15 cellular contexts compared by ENCODE assay signal in the genomic region with DNA sequence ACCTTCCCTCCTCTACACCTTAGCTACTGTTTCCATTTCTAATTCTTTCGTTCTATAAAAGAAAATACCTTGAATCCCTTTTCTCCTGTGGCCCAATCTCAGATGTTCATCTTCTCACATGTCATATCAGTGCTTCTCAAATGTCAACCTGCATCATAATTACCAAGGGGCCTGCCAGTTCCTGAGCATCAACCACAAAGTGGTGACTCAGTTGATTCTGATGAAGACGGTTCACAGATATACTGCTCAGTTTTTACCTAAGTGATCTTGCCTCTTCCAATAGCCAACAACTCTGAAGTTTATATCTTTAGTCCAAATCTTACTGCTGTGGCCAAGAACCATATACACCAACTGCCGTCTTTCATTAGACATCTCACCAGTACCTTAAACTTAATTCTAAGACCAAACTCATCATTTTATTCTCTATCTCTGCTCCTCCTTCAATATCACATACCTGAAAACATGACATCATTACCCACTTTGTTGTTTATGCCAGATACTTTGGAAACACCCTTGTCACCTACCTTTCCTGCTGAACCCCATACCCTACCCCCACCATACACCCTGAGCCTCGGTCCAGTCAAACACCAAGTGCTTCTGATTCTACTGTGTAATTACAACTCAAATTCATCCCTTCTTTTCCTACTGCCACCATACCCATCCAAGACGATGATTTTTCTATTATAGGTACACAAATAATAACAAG.
DNase-seq lines count a peak whose midpoint lies in the region; ATAC-seq and TF ChIP-seq lines count a peak whose summit lies in the region.
"Had no signal": no experiment of that assay in that cellular context is flagged by ENCODE, and none has a peak within 500 bp of the region (broad histone marks: within the 10 kb centered on the region; RNA-seq: fewer than 3 reads in every experiment).

No MANE protein-coding gene starts in this region.

- CTCF ChIA-PET in activated CD4-positive, alpha-beta memory T cell treated with anti-CD3 and anti-CD28 coated beads for 36 hours (lab: Charles Lee) = interaction anchor here (0.7 to 1.5 kb wide), 5 partner anchors 24 to 172 kb away, joined by 3 to 4 read pairs (median 3); a partner anchor contains a TSS

- no peaks in the 10 kb centered on the region for H3K27me3 Mint-ChIP-seq in activated CD4-positive, alpha-beta memory T cell treated with anti-CD3 and anti-CD28 coated beads for 36 hours

- H3K27ac Mint-ChIP-seq in activated CD4-positive, alpha-beta memory T cell treated with anti-CD3 and anti-CD28 coated beads for 36 hours = peak overlapping the region; percentile 96

- no peaks in the 10 kb centered on the region for H3K9me3 Mint-ChIP-seq in activated CD4-positive, alpha-beta memory T cell treated with anti-CD3 and anti-CD28 coated beads for 36 hours

- intact Hi-C loops in activated CD4-positive, alpha-beta memory T cell treated with anti-CD3 and anti-CD28 coated beads for 36 hours (cut with micrococcal nuclease) = loop anchor here (1.0 to 10.0 kb wide), 7 partner anchors 8 to 1850 kb away; a partner anchor contains a TSS

- H3K36me3 Mint-ChIP-seq in activated CD4-positive, alpha-beta memory T cell treated with anti-CD3 and anti-CD28 coated beads for 36 hours = peaks cover 15% of the 10 kb centered on the region

- ATAC-seq in GM18907 (IDR thresholded peaks at IDR 0.05; ENCODE audit: unreplicated experiment) = no peak

- peak overlapping the region; percentile 37 for H3K4me3 Mint-ChIP-seq in activated CD4-positive, alpha-beta memory T cell treated with anti-CD3 and anti-CD28 coated beads for 36 hours

- DNase-seq in Daoy (ENCODE audit: low read depth) = peak; percentile 25
- peak; percentile 71 for DNase-seq in activated CD4-positive, alpha-beta memory T cell treated with anti-CD3 and anti-CD28 coated beads for 36 hours
- peak; percentile 10 for DNase-seq in choroid plexus epithelial cell (ENCODE audit: low read depth)
- no peak for DNase-seq in AG08395 (ENCODE audit: low spot score)
- no peak for DNase-seq in NCI-H2107 treated with DMSO at 0.1 percent for 48 hours (lab: John Stamatoyannopoulos, UW; ENCODE audit: unreplicated experiment)
- DNase-seq in DMS53 (lab: John Stamatoyannopoulos, UW) = no peak
- DNase-seq: activated CD8-positive, alpha-beta memory T cell treated with anti-CD3 and anti-CD28 coated beads for 24 hours; kidney; NCI-H1048; NCI-H446; retina; SW 1271 had no signal

- no peak for TF ChIP-seq CTCF in C4-2B (conservative IDR thresholded peaks at IDR 0.05)
- no peak for TF ChIP-seq CTCF in choroid plexus epithelial cell (conservative IDR thresholded peaks at IDR 0.05; ENCODE audit: low read depth, low read length)

- no peak overlapping the region for H3K4me3 ChIP-seq in choroid plexus epithelial cell (ENCODE audit: low read depth, low read length)
- H3K4me3 ChIP-seq: tibial nerve had no signal

- H3K27ac ChIP-seq in C4-2B = peak overlapping the region; percentile 31; the same call in 1 of the 2 replicates
- H3K27ac ChIP-seq: tibial nerve had no signal

- peaks cover 57% of the 10 kb centered on the region for H3K4me1 Mint-ChIP-seq in activated CD4-positive, alpha-beta memory T cell treated with anti-CD3 and anti-CD28 coated beads for 36 hours (ENCODE audit: low read depth)

- POLR2A ChIA-PET in activated CD4-positive, alpha-beta memory T cell treated with anti-CD3 and anti-CD28 coated beads for 36 hours (lab: Charles Lee) = interaction anchor here (0.7 kb wide), 1 partner anchor 172 kb away, joined by 3 read pairs; a partner anchor contains a TSS

Comparison
In these comparisons a context has a peak if more than half of its experiments do, and no peak if none do; other contexts are left out.
1. DNase-seq: peak in Daoy (single experiment), activated CD4-positive, alpha-beta memory T cell treated with anti-CD3 and anti-CD28 coated beads for 36 hours (single experiment) and choroid plexus epithelial cell (single experiment); none in AG08395 (single experiment), NCI-H2107 treated with DMSO at 0.1 percent for 48 hours (single experiment) and DMS53 (single experiment).